Comparison of ENCODE assay signal across 1 cellular context in genomic region chr4:118278473-118279274, GRCh38.
TF ChIP-seq lines count a peak whose summit lies in the region.

No MANE protein-coding gene starts in this region.

TF ChIP-seq in HepG2, 621 proteins besides CTCF, POLR2A, EP300 and RAD21 (continued from another document and continues in another):
- no peak for TF ChIP-seq CEBPB (IDR thresholded peaks at IDR 0.05; ENCODE audit: borderline replicate concordance, low read depth, low read length)
- no peak; the same call in 1 of the 2 replicates for TF ChIP-seq ZKSCAN5 (CRISPR knock-in tag; IDR thresholded peaks at IDR 0.05)
- TF ChIP-seq ZNF275 (CRISPR knock-in tag; IDR thresholded peaks at IDR 0.05; ENCODE audit: borderline replicate concordance), result 0 out of 2 replicates have a peak, but pooled peaks have one; percentile 26
- TF ChIP-seq PPARG (CRISPR knock-in tag; conservative IDR thresholded peaks at IDR 0.05), result peak; percentile 77
- TF ChIP-seq ZNF18 (CRISPR knock-in tag; IDR thresholded peaks at IDR 0.05; ENCODE audit: insufficient replicate concordance), result no peak
- 0 out of 2 replicates have a peak, but pooled peaks have one; percentile 21 for TF ChIP-seq SMYD3 (CRISPR knock-in tag; IDR thresholded peaks at IDR 0.05)
- TF ChIP-seq HNF1B (CRISPR knock-in tag; IDR thresholded peaks at IDR 0.05), result peak; percentile 89
- no peak for TF ChIP-seq ZMYM2 (CRISPR knock-in tag; IDR thresholded peaks at IDR 0.05)
- peak; percentile 37 for TF ChIP-seq BRF2 (CRISPR knock-in tag; IDR thresholded peaks at IDR 0.05)
- TF ChIP-seq KLF11 (CRISPR knock-in tag; IDR thresholded peaks at IDR 0.05), result peak; percentile 72; the same call in 1 of the 2 replicates
- 0 out of 2 replicates have a peak, but pooled peaks have one; percentile 9 for TF ChIP-seq CREBL2 (CRISPR knock-in tag; IDR thresholded peaks at IDR 0.05; ENCODE audit: borderline replicate concordance)
- no peak for TF ChIP-seq SOX6 (IDR thresholded peaks at IDR 0.05)
- TF ChIP-seq SOX6 (CRISPR knock-in tag; IDR thresholded peaks at IDR 0.05), result peak; percentile 46; the same call in 1 of the 2 replicates
- peak; percentile 94 for TF ChIP-seq MAZ (IDR thresholded peaks at IDR 0.05; ENCODE audit: borderline replicate concordance, low read depth, low read length)
- peak; percentile 82 for TF ChIP-seq MAZ (CRISPR knock-in tag; IDR thresholded peaks at IDR 0.05; ENCODE audit: low read depth)
- 0 out of 2 replicates have a peak, but pooled peaks have one; percentile 61 for TF ChIP-seq DMTF1 (CRISPR knock-in tag; IDR thresholded peaks at IDR 0.05)
- TF ChIP-seq MTF1 (CRISPR knock-in tag; IDR thresholded peaks at IDR 0.05), result peak; percentile 69; the same call in 1 of the 2 replicates
- TF ChIP-seq ZSCAN29 (CRISPR knock-in tag; conservative IDR thresholded peaks at IDR 0.05), result peak; percentile 75; the same call in 1 of the 2 replicates
- TF ChIP-seq ZGPAT (CRISPR knock-in tag; IDR thresholded peaks at IDR 0.05), result peak; percentile 85
- no peak for TF ChIP-seq ZNF253 (CRISPR knock-in tag; IDR thresholded peaks at IDR 0.05; ENCODE audit: borderline replicate concordance)
- TF ChIP-seq HINFP (CRISPR knock-in tag; IDR thresholded peaks at IDR 0.05; ENCODE audit: low read depth), result peak; percentile 68; the same call in 1 of the 2 replicates
- TF ChIP-seq GMEB1 (CRISPR knock-in tag; IDR thresholded peaks at IDR 0.05; ENCODE audit: borderline replicate concordance), result peak; percentile 59; the same call in 1 of the 2 replicates
- no peak for TF ChIP-seq ARNT (IDR thresholded peaks at IDR 0.05)
- peak; percentile 99 for TF ChIP-seq DRAP1 (CRISPR knock-in tag; IDR thresholded peaks at IDR 0.05)
- TF ChIP-seq ZNF282 (IDR thresholded peaks at IDR 0.05; ENCODE audit: partially characterized antibody), result no peak
- TF ChIP-seq ZNF256 (CRISPR knock-in tag; conservative IDR thresholded peaks at IDR 0.05), result peak; percentile 83; the same call in 1 of the 2 replicates
- peak; percentile 67 to 71 for TF ChIP-seq HMGXB4 (CRISPR knock-in tag; IDR thresholded peaks at IDR 0.05; ENCODE audit: borderline replicate concordance in 1 of 2, low read depth in 1 of 2)
- 0 out of 2 replicates have a peak, but pooled peaks have one; percentile 90 for TF ChIP-seq RARG (CRISPR knock-in tag; IDR thresholded peaks at IDR 0.05; ENCODE audit: low read depth)
- peak; percentile 88 for TF ChIP-seq THAP11 (CRISPR knock-in tag; IDR thresholded peaks at IDR 0.05)
- TF ChIP-seq CBX1 (IDR thresholded peaks at IDR 0.05; ENCODE audit: low read depth), result no peak
- TF ChIP-seq ZNF709 (CRISPR knock-in tag; IDR thresholded peaks at IDR 0.05), result peak; percentile 78; the same call in 1 of the 2 replicates
- TF ChIP-seq PRDM15 (CRISPR knock-in tag; IDR thresholded peaks at IDR 0.05), result peak; percentile 50; the same call in 1 of the 2 replicates
- TF ChIP-seq ZNF703 (CRISPR knock-in tag; IDR thresholded peaks at IDR 0.05; ENCODE audit: borderline replicate concordance), result no peak
- no peak for TF ChIP-seq SNRNP70 (IDR thresholded peaks at IDR 0.05; ENCODE audit: low read depth, low read length)
- 0 out of 2 replicates have a peak, but pooled peaks have one; percentile 38 for TF ChIP-seq ZKSCAN1 (IDR thresholded peaks at IDR 0.05; ENCODE audit: low read length)
- TF ChIP-seq SATB2 (CRISPR knock-in tag; IDR thresholded peaks at IDR 0.05), result peak; percentile 90
- no peak for TF ChIP-seq ZNF3 (CRISPR knock-in tag; IDR thresholded peaks at IDR 0.05)
- peak; percentile 55 for TF ChIP-seq GABPA (IDR thresholded peaks at IDR 0.05; ENCODE audit: low read depth, low read length)
- peak; percentile 90 for TF ChIP-seq GABPA (CRISPR knock-in tag; IDR thresholded peaks at IDR 0.05; ENCODE audit: low read depth)
- TF ChIP-seq ZNF367 (CRISPR knock-in tag; IDR thresholded peaks at IDR 0.05; ENCODE audit: borderline replicate concordance), result no peak
- TF ChIP-seq NFRKB (IDR thresholded peaks at IDR 0.05), result no peak
- peak; percentile 30 for TF ChIP-seq ZNF12 (CRISPR knock-in tag; IDR thresholded peaks at IDR 0.05)
- TF ChIP-seq DPF2 (CRISPR knock-in tag; IDR thresholded peaks at IDR 0.05; ENCODE audit: borderline replicate concordance, low read depth), result no peak
